Comparison of ENCODE assay signal across 8 cellular contexts in the genomic region with DNA sequence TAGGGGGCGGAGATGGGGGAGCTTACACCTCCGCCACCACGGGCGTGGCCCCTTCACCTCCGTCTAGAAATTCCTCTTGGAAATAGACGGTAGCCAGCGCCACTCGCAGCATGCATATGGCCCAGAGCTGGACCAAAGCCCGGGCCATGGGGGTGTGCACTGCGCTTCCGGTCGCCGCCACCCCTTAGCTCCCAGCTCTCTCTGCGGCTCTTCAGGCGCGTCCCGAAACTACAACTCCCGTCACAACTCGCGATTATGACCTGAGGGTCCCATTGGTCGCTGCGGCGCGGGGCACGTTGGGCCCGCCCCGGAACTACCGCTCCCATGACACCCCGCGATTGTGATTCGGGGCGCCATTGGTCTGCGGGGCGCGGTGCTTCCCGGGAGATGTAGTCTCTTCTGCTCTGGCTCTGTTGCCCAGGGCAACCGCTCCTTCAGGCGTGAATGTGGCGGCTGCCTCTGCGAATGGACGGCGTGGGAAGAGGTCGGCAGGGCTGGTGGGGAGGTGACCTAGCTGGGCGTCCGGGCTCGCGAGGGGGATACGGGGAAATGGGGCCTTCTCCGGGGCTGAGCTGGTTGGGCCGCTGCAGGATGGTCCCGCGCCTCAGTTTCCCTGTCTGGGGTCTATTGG. TPM values are rescaled to one million over a fixed set of nuclear protein-coding genes. Genes with fewer than 3 reads are reported as not detected.
DNase-seq lines count a peak whose midpoint lies in the region; ATAC-seq, FAIRE-seq and TF ChIP-seq lines count a peak whose summit lies in the region.

TSS of gene C19orf44 (plus strand) at position 413 of the 631 bp plus-strand sequence. CDS start 4,399 bp downstream, outside the sequence.
A gene with protein sequence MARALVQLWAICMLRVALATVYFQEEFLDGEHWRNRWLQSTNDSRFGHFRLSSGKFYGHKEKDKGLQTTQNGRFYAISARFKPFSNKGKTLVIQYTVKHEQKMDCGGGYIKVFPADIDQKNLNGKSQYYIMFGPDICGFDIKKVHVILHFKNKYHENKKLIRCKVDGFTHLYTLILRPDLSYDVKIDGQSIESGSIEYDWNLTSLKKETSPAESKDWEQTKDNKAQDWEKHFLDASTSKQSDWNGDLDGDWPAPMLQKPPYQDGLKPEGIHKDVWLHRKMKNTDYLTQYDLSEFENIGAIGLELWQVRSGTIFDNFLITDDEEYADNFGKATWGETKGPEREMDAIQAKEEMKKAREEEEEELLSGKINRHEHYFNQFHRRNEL (minus strand): TSS at position 186 of the 631 bp plus-strand sequence. CDS start 38 bp downstream, at position 148.

- H3K18ac ChIP-seq in H1 (ENCODE audit: extremely low read depth, low read length): no peak within 1 kb of the TSS
- H3K18ac ChIP-seq in mesenchymal stem cell (ENCODE audit: low read depth in 1 of 2, low read length in 2 of 2): peak within 1 kb of the TSS; percentile 81 to 86

- H3K79me2 ChIP-seq in H1 (ENCODE audit: control insufficient read depth in 1 of 2, insufficient read depth in 2 of 2, low read length in 2 of 2): 0 out of 4 replicates have a peak, but pooled peaks cover 0 to 3% of the 10 kb centered on the region in 2 experiments

- H2BK120ac ChIP-seq in H1 (replicated peaks; ENCODE audit: low read depth, low read length) (no peak within 1 kb of the TSS), mesenchymal stem cell (ENCODE audit: low read depth, low read length) (no peak within 1 kb of the TSS)

- H2BK12ac ChIP-seq in H1 (ENCODE audit: low read depth, low read length) (no peak within 1 kb of the TSS), mesenchymal stem cell (ENCODE audit: low read length in 2 of 2) (no peak within 1 kb of the TSS)

- TF ChIP-seq RAD21 in H1 (IDR thresholded peaks at IDR 0.05 in 1 of 2, conservative IDR thresholded peaks at IDR 0.05 in 1 of 2; ENCODE audit: low read depth in 2 of 2, low read length in 2 of 2): no peak

- H4K20me1 ChIP-seq in H1 (replicated peaks in 1 of 2; ENCODE audit: control insufficient read depth in 1 of 2, insufficient read depth in 2 of 2, low read length in 2 of 2): no peaks in the 10 kb centered on the region

- H2BK20ac ChIP-seq in H1 (ENCODE audit: low read length): no peak within 1 kb of the TSS

- H4K91ac ChIP-seq in H1 (replicated peaks; ENCODE audit: insufficient read length, low read length): peak within 1 kb of the TSS; percentile 57
- peak within 1 kb of the TSS; percentile 70 for H4K91ac ChIP-seq in mesenchymal stem cell (ENCODE audit: low read length)

- H3K4me1 ChIP-seq in Caco-2: peaks cover 20% of the 10 kb centered on the region
- H3K4me1 ChIP-seq in H1 (replicated peaks in 1 of 4; ENCODE audit: control insufficient read depth in 3 of 4, insufficient read depth in 4 of 4, low read length in 3 of 4): peaks cover 0 to 3% (median under 1%) of the 10 kb centered on the region in 4 experiments; a peak in 2 of 7 replicates
- H3K4me1 ChIP-seq in mesenchymal stem cell (ENCODE audit: control insufficient read depth, insufficient read depth, low read depth, low read length): peaks cover 9% of the 10 kb centered on the region

- no peak within 1 kb of the TSS for H2BK15ac ChIP-seq in H1 (ENCODE audit: low read length)
- peak within 1 kb of the TSS; percentile 77 for H2BK15ac ChIP-seq in mesenchymal stem cell (ENCODE audit: low read depth, poor library complexity, severe bottlenecking)

- peak within 1 kb of the TSS; percentile 62 to 79 for H3K4me2 ChIP-seq in H1 (ENCODE audit: insufficient read depth in 1 of 2, low read depth in 2 of 2, low read length in 2 of 2)
- H3K4me2 ChIP-seq in mesenchymal stem cell (ENCODE audit: low read length, poor library complexity, severe bottlenecking): peak within 1 kb of the TSS; percentile 84

- peak within 1 kb of the TSS; percentile 91 for H3K4me3 Mint-ChIP-seq in Caco-2 (ENCODE audit: unreplicated experiment)
- peak within 1 kb of the TSS; percentile 80 for H3K4me3 Mint-ChIP-seq in activated CD8-positive, alpha-beta memory T cell treated with anti-CD3 and anti-CD28 coated beads, Interleukin-2, amount 10 ng/mL, durations not matched to agents 7 days and 5 days

- H2AFZ ChIP-seq in H1 (ENCODE audit: low read length) (peak within 1 kb of the TSS; percentile 87), mesenchymal stem cell (ENCODE audit: low read depth, low read length) (peak within 1 kb of the TSS; percentile 55)

- TF ChIP-seq EP300 in H1 (IDR thresholded peaks at IDR 0.05; ENCODE audit: borderline replicate concordance in 1 of 2, low read depth in 2 of 2, low read length in 2 of 2): 0 out of 3 replicates have a peak, but pooled peaks of 1 of the 2 experiments have one; percentile 31

- peak within 1 kb of the TSS; percentile 2; the same call in 1 of the 2 replicates for H3K27ac ChIP-seq in H1 (ENCODE audit: low read depth, low read length)
- H3K27ac ChIP-seq in mesenchymal stem cell (ENCODE audit: low read length, poor library complexity, severe bottlenecking): no peak within 1 kb of the TSS

- CTCF ChIA-PET in Caco-2 (lab: Charles Lee) (interaction anchor here (0.8 to 1.2 kb wide), 2 partner anchors 19 to 39 kb away, joined by 4 to 5 read pairs; no protein-coding TSS in a partner anchor), H1 (lab: Charles Lee; ENCODE audit: partially characterized antibody) (interaction anchor here (0.8 to 1.4 kb wide), 7 partner anchors 16 to 77 kb away, joined by 3 to 5 read pairs (median 3); no protein-coding TSS in a partner anchor)
- CTCF ChIA-PET in activated CD8-positive, alpha-beta memory T cell treated with anti-CD3 and anti-CD28 coated beads, Interleukin-2, amount 10 ng/mL, durations not matched to agents 7 days and 5 days (lab: Charles Lee): interaction anchor here (0.6 kb wide), 1 partner anchor 585 kb away, joined by 6 read pairs; no protein-coding TSS in a partner anchor

- H2BK5ac ChIP-seq in H1 (ENCODE audit: low read depth, low read length) (0 out of 2 replicates have a peak within 1 kb of the TSS, but pooled peaks have one; percentile 68), mesenchymal stem cell (ENCODE audit: low read depth, low read length, poor library complexity, severe bottlenecking) (no peak within 1 kb of the TSS)

- H3K36me3 ChIP-seq in Caco-2 (ENCODE audit: control insufficient read depth, insufficient read depth, low read length) (no peaks in the 10 kb centered on the region), H1 (ENCODE audit: control insufficient read depth in 2 of 4, insufficient read depth in 4 of 4, low read length in 3 of 4) (0 out of 8 replicates have a peak, but pooled peaks cover 0 to 3% (median 0%) of the 10 kb centered on the region in 4 experiments), mesenchymal stem cell (ENCODE audit: control insufficient read depth in 1 of 2, insufficient read depth in 2 of 2, low read depth in 1 of 2, low read length in 2 of 2) (peaks cover 4 to 7% of the 10 kb centered on the region in 2 experiments)

- H3K4me1 Mint-ChIP-seq in Caco-2 (ENCODE audit: low read depth, unreplicated experiment): no peaks in the 10 kb centered on the region
- H3K4me1 Mint-ChIP-seq in activated CD8-positive, alpha-beta memory T cell treated with anti-CD3 and anti-CD28 coated beads, Interleukin-2, amount 10 ng/mL, durations not matched to agents 7 days and 5 days: peaks cover 18% of the 10 kb centered on the region

- intact Hi-C loops in Caco-2 (cut with micrococcal nuclease; ENCODE audit: unreplicated experiment): loop anchor here (2.0 to 10.0 kb wide), 2 partner anchors 23 to 51 kb away; no protein-coding TSS in a partner anchor

- peak within 1 kb of the TSS; percentile 54 to 76 (median 74); a peak in 6 of 7 replicates for H3K9ac ChIP-seq in H1 (replicated peaks in 1 of 4; ENCODE audit: extremely low read depth in 1 of 4, low read depth in 3 of 4, low read length in 3 of 4)
- H3K9ac ChIP-seq in mesenchymal stem cell (ENCODE audit: low read length): peak within 1 kb of the TSS; percentile 97

- no TSS peak for BruUV-seq in Caco-2 (replicated peaks; lab: Mats Ljungman, UMichigan)

- H4K5ac ChIP-seq in H1 (ENCODE audit: insufficient read length, low read depth, low read length): peak within 1 kb of the TSS; percentile 69

- peak within 1 kb of the TSS; percentile 82 for H3K27ac Mint-ChIP-seq in Caco-2 (ENCODE audit: unreplicated experiment)
- H3K27ac Mint-ChIP-seq in activated CD8-positive, alpha-beta memory T cell treated with anti-CD3 and anti-CD28 coated beads, Interleukin-2, amount 10 ng/mL, durations not matched to agents 7 days and 5 days: peak within 1 kb of the TSS; percentile 74

- H3K14ac ChIP-seq in H1 (ENCODE audit: insufficient read length) (no peak within 1 kb of the TSS), mesenchymal stem cell (ENCODE audit: low read length in 2 of 2) (no peak within 1 kb of the TSS)

- H3K56ac ChIP-seq in H1 (replicated peaks; ENCODE audit: insufficient read length, low read depth, low read length): peak within 1 kb of the TSS; percentile 49

- ATAC-seq in GM21381 (IDR thresholded peaks at IDR 0.05; ENCODE audit: unreplicated experiment): peak; percentile 98
- peak; percentile 99 for ATAC-seq in activated CD8-positive, alpha-beta memory T cell treated with anti-CD3 and anti-CD28 coated beads, Interleukin-2, amount 10 ng/mL, durations not matched to agents 7 days and 5 days

- H3K23me2 ChIP-seq in H1 (ENCODE audit: low read depth, low read length): no peaks in the 10 kb centered on the region; the same call in 1 of the 2 replicates

- no peaks in the 10 kb centered on the region for H3K79me1 ChIP-seq in H1 (ENCODE audit: low read depth, low read length)
- H3K79me1 ChIP-seq in mesenchymal stem cell (replicated peaks; ENCODE audit: low read length, poor library complexity, severe bottlenecking): peaks cover 8% of the 10 kb centered on the region

- peak within 1 kb of the TSS; percentile 67 for H3K4me3 ChIP-seq in Caco-2 (ENCODE audit: low read depth, low read length)
- H3K4me3 ChIP-seq in H1 (ENCODE audit: extremely low read depth in 1 of 4, insufficient read depth in 2 of 4, low read depth in 3 of 4, low read length in 4 of 4): peak within 1 kb of the TSS; percentile 64 to 78 (median 70)
- H3K4me3 ChIP-seq in mesenchymal stem cell (ENCODE audit: insufficient read depth in 1 of 2, low read depth in 1 of 2, low read length in 2 of 2): peak within 1 kb of the TSS; percentile 69 to 94

- POLR2A ChIA-PET in Caco-2 (lab: Charles Lee): interaction anchor here (0.5 to 1.3 kb wide), 4 partner anchors 25 to 1043 kb away, joined by 3 read pairs; partner anchors contain the start of genes MED26 and SLC35E1
- POLR2A ChIA-PET in H1 (lab: Charles Lee; ENCODE audit: partially characterized antibody): interaction anchor here (0.5 to 2.1 kb wide), 6 partner anchors 10 to 53 kb away, joined by 3 to 7 read pairs (median 4); no protein-coding TSS in a partner anchor

- peak; percentile 98 for DNase-seq in Caco-2
- DNase-seq in HTR-8/SVneo (ENCODE audit: insufficient read length, low spot score): peak; percentile 99
- DNase-seq in NOMO-1 treated with DMSO at 0.1 percent for 48 hours (lab: John Stamatoyannopoulos, UW; ENCODE audit: unreplicated experiment): peak; percentile 99
- peak; percentile 99 for DNase-seq in activated CD8-positive, alpha-beta memory T cell treated with anti-CD3 and anti-CD28 coated beads, Interleukin-2, amount 10 ng/mL, durations not matched to agents 7 days and 5 days
- DNase-seq in H1 (ENCODE audit: low read depth in 1 of 2, low spot score in 2 of 2): peak; percentile 93 to 94
- DNase-seq in mesenchymal stem cell: peak; percentile 99
- DNase-seq in stimulated activated CD8-positive, alpha-beta memory T cell treated with anti-CD3 and anti-CD28 coated beads, Interleukin-12 subunit alpha, Interleukin-12 subunit beta, amount 100 ng/mL, for 24 hours (ENCODE audit: extremely low read depth): peak; percentile 91

- FAIRE-seq in HTR-8/SVneo (lab: Jason Lieb, UNC) (peak; percentile 96), H1 (lab: Jason Lieb, UNC) (no peak)

- TF ChIP-seq CTCF in Caco-2 (IDR thresholded peaks at IDR 0.05; ENCODE audit: insufficient read depth in 1 of 2, low read depth in 1 of 2, low read length in 1 of 2, severe bottlenecking in 1 of 2, unreplicated experiment in 1 of 2) (no peak), H1 (IDR thresholded peaks at IDR 0.05; ENCODE audit: control extremely low read depth in 1 of 3, insufficient read depth in 1 of 3, low read depth in 1 of 3, low read length in 3 of 3) (no peak)

- H2AK5ac ChIP-seq in H1 (ENCODE audit: low read depth, low read length) (no peak within 1 kb of the TSS), mesenchymal stem cell (ENCODE audit: low read length, severe bottlenecking) (peak within 1 kb of the TSS; percentile 68)

- no peaks in the 10 kb centered on the region for H3K27me3 Mint-ChIP-seq in Caco-2 (ENCODE audit: insufficient read depth, unreplicated experiment)
- no peaks in the 10 kb centered on the region for H3K27me3 Mint-ChIP-seq in activated CD8-positive, alpha-beta memory T cell treated with anti-CD3 and anti-CD28 coated beads, Interleukin-2, amount 10 ng/mL, durations not matched to agents 7 days and 5 days

- no peaks in the 10 kb centered on the region for H3K9me3 ChIP-seq in Caco-2
- H3K9me3 ChIP-seq in H1 (ENCODE audit: insufficient read depth in 2 of 2, low read depth in 1 of 2, low read length in 1 of 2): no peaks in the 10 kb centered on the region
- H3K9me3 ChIP-seq in mesenchymal stem cell (ENCODE audit: control insufficient read depth, low read length): no peaks in the 10 kb centered on the region

- TF ChIP-seq POLR2A in H1 (IDR thresholded peaks at IDR 0.05; ENCODE audit: control extremely low read depth in 1 of 2, low read depth in 2 of 2, low read length in 2 of 2): peak in 1 of 2 experiments; percentile 79; a peak in 2 of 3 replicates

- H3K27me3 ChIP-seq in Caco-2 (replicated peaks; ENCODE audit: control insufficient read depth, insufficient read depth, low read length) (no peaks in the 10 kb centered on the region), H1 (replicated peaks in 1 of 4; ENCODE audit: control insufficient read depth in 3 of 4, extremely low read depth in 1 of 4, insufficient read depth in 3 of 4, low read length in 3 of 4) (no peaks in the 10 kb centered on the region), mesenchymal stem cell (ENCODE audit: control insufficient read depth in 1 of 2, insufficient read depth in 1 of 2, low read length in 2 of 2) (no peaks in the 10 kb centered on the region)

- WGBS in H1 (ENCODE audit: extremely low coverage in 1 of 2, insufficient coverage in 1 of 2, insufficient read length in 1 of 2, insufficient replicate concordance in 2 of 2, low coverage in 1 of 2, low lambda C conversion rate in 2 of 2, missing lambda C conversion rate in 1 of 2), 2 experiments: 2% methylated on average over 49 of the region's 52 CpGs; no CpG with 5 or more reads in 1 of the 2 experiments
- WGBS in mesenchymal stem cell: 2% methylated on average over 52 of the region's 52 CpGs

- no peak within 1 kb of the TSS for H3K23ac ChIP-seq in H1 (ENCODE audit: insufficient read length)
- H3K23ac ChIP-seq in mesenchymal stem cell (ENCODE audit: low read length in 2 of 2): peak within 1 kb of the TSS in 1 of 2 experiments; percentile 23

- H3K4ac ChIP-seq in H1 (replicated peaks; ENCODE audit: insufficient read length, low read depth, low read length): no peak within 1 kb of the TSS
- H3K4ac ChIP-seq in mesenchymal stem cell (ENCODE audit: low read depth in 1 of 2, low read length in 2 of 2): peak within 1 kb of the TSS in 1 of 2 experiments; percentile 91

- H3K9me3 Mint-ChIP-seq in Caco-2 (ENCODE audit: unreplicated experiment): no peaks in the 10 kb centered on the region
- H3K9me3 Mint-ChIP-seq in activated CD8-positive, alpha-beta memory T cell treated with anti-CD3 and anti-CD28 coated beads, Interleukin-2, amount 10 ng/mL, durations not matched to agents 7 days and 5 days (ENCODE audit: low read depth): no peaks in the 10 kb centered on the region

- no peaks in the 10 kb centered on the region for H3K36me3 Mint-ChIP-seq in Caco-2 (ENCODE audit: insufficient read depth, unreplicated experiment)
- no peaks in the 10 kb centered on the region for H3K36me3 Mint-ChIP-seq in activated CD8-positive, alpha-beta memory T cell treated with anti-CD3 and anti-CD28 coated beads, Interleukin-2, amount 10 ng/mL, durations not matched to agents 7 days and 5 days

- H4K8ac ChIP-seq in H1 (ENCODE audit: extremely low read depth, insufficient read depth, low read length) (peak within 1 kb of the TSS; percentile 65), mesenchymal stem cell (ENCODE audit: low read length) (peak within 1 kb of the TSS; percentile 93)

RNA-seq across cellular contexts. Expression of gene C19orf44, which starts in this region (rescaled TPM):
- total RNA-seq in Caco-2 (2022): 3.4 and 4.6 TPM in 2 replicates
- total RNA-seq in activated CD8-positive, alpha-beta memory T cell treated with anti-CD3 and anti-CD28 coated beads, Interleukin-2, amount 10 ng/mL, durations not matched to agents 7 days and 5 days: 1 to 10 TPM; 3.5 to 3.6 TPM
- 4.2 and 4.5 TPM in 2 replicates for total RNA-seq in H1 (2021; fragmentation: NEBNext Ultra II Directional; extraction: Animal tissue kit (Norgen Biotek cat#: 25700))
- polyA plus RNA-seq in H1 (2011; rRNA removed): 2.1 and 2.8 TPM in 2 replicates
- polyA plus RNA-seq in H1 (2011; cell fraction: cytosol; rRNA removed): 3.1 TPM
- 4.2 TPM for polyA plus RNA-seq in H1 (2011; cell fraction: nucleus; rRNA removed)
- 3.6 to 5.5 TPM (median 4.1 TPM) in 4 replicates for polyA plus RNA-seq in H1 (2012, experiment 1 of 2)
- polyA plus RNA-seq in H1 (2012, experiment 2 of 2): 1.7 TPM
- polyA plus RNA-seq in H1 (2013, experiment 1 of 2): 3.3 TPM
- 2.9 TPM for polyA plus RNA-seq in H1 (2013, experiment 2 of 2)
- polyA minus RNA-seq in H1 (2011; rRNA and poly(A)+ RNA removed): 1.9 TPM in 2 replicates
- 2.9 TPM for polyA minus RNA-seq in H1 (2011; cell fraction: cytosol; rRNA and poly(A)+ RNA removed)
- polyA minus RNA-seq in H1 (2011; cell fraction: nucleus; rRNA and poly(A)+ RNA removed): 4.1 TPM
- 3.3 TPM for polyA plus RNA-seq in mesenchymal stem cell (2013, experiment 1 of 2)
- polyA plus RNA-seq in mesenchymal stem cell (2013, experiment 2 of 2): 3.0 TPM

RNA-seq across cellular contexts. Expression of the second gene that starts in this region (rescaled TPM):
- total RNA-seq in Caco-2 (2022): 0.32 TPM in 1 of 2 replicates, not detected in the other
- total RNA-seq in activated CD8-positive, alpha-beta memory T cell treated with anti-CD3 and anti-CD28 coated beads, Interleukin-2, amount 10 ng/mL, durations not matched to agents 7 days and 5 days: not detected
- total RNA-seq in H1 (2021; fragmentation: NEBNext Ultra II Directional; extraction: Animal tissue kit (Norgen Biotek cat#: 25700)): 0.32 and 0.33 TPM in 2 replicates
- polyA plus RNA-seq in H1 (2011; rRNA removed): 0.11 TPM in 1 of 2 replicates, not detected in the other
- 0.30 TPM for polyA plus RNA-seq in H1 (2011; cell fraction: cytosol; rRNA removed)
- polyA plus RNA-seq in H1 (2011; cell fraction: nucleus; rRNA removed): 0.17 TPM
- polyA plus RNA-seq in H1 (2012, experiment 1 of 2): 0.19 to 0.40 TPM (median 0.35 TPM) in 4 replicates
- 0.37 TPM for polyA plus RNA-seq in H1 (2012, experiment 2 of 2)
- 0.55 TPM for polyA plus RNA-seq in H1 (2013, experiment 1 of 2)
- polyA plus RNA-seq in H1 (2013, experiment 2 of 2): 0.64 TPM
- 0.44 TPM in 1 of 2 replicates, not detected in the other for polyA minus RNA-seq in H1 (2011; rRNA and poly(A)+ RNA removed)
- not detected for polyA minus RNA-seq in H1 (2011; cell fraction: cytosol; rRNA and poly(A)+ RNA removed)
- polyA minus RNA-seq in H1 (2011; cell fraction: nucleus; rRNA and poly(A)+ RNA removed): not detected
- 0.08 TPM for polyA plus RNA-seq in mesenchymal stem cell (2013, experiment 1 of 2)
- 0.04 TPM for polyA plus RNA-seq in mesenchymal stem cell (2013, experiment 2 of 2)
